Comparison of ENCODE assay signal across 9 cellular contexts in the genomic region with DNA sequence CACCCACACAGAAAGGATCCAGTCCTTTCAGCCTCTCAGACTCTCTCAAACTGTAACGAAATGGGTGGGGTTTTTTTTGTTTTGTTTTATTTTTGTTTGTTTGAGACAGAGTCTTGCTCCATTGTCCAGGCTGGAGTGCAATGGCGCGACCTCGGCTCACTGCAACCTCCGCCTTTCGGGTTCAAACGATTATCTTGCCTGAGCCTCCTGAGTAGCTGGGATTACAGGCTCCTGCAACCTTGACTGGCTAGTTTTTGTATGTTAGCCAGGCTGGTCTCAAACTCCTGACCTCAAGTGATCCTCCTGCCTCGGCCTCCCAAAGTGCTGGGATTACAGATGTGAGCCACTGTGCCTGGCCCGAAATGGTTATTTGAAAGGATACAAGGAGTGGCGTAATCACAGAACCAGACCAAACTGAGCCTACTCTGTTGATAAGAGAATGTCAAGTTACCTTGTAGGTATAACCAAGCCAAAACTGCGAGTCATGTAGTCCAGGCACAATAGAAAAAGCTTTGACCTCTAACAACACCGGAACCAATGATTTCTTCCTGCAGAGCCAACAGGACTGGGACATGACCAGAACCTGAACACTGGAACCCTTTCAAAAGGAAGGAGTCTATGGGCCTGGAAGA.
DNase-seq lines count a peak whose midpoint lies in the region; ATAC-seq, FAIRE-seq and TF ChIP-seq lines count a peak whose summit lies in the region.
"Had no signal": no experiment of that assay in that cellular context is flagged by ENCODE, and none has a peak within 500 bp of the region (broad histone marks: within the 10 kb centered on the region; RNA-seq: fewer than 3 reads in every experiment).

No MANE protein-coding gene starts in this region.

- H3K27ac ChIP-seq in AG04450 (ENCODE audit: low read depth, low read length) (peak overlapping the region; percentile 11), HCT116 (ENCODE audit: low read depth, low read length) (no peak overlapping the region), astrocyte (ENCODE audit: low read depth, low read length) (no peak overlapping the region), mesodermal cell (ENCODE audit: low read depth, low read length, severe bottlenecking) (peak overlapping the region; percentile 91), transverse colon (no peak overlapping the region)
- H3K27ac ChIP-seq: VCaP had no signal

- H3K9me3 ChIP-seq in AG04450 (ENCODE audit: control insufficient read depth, insufficient read depth, low read length), result no peaks in the 10 kb centered on the region
- no peaks in the 10 kb centered on the region for H3K9me3 ChIP-seq in HCT116 (ENCODE audit: control insufficient read depth in 1 of 2, insufficient read depth in 1 of 2, low read depth in 1 of 2, low read length in 2 of 2)
- no peaks in the 10 kb centered on the region for H3K9me3 ChIP-seq in astrocyte (ENCODE audit: insufficient read depth, low read depth, low read length)
- no peaks in the 10 kb centered on the region for H3K9me3 ChIP-seq in mesodermal cell (ENCODE audit: control insufficient read depth, low read length)
- no peaks in the 10 kb centered on the region for H3K9me3 ChIP-seq in transverse colon

- peak overlapping the region; percentile 74 for H2AFZ ChIP-seq in HCT116 (ENCODE audit: low read depth, low read length, poor library complexity, severe bottlenecking)
- no peak overlapping the region for H2AFZ ChIP-seq in astrocyte (ENCODE audit: low read depth, low read length)

- no TSS peak for BruUV-seq in HCT116 (replicated peaks; lab: Mats Ljungman, UMichigan)

- H3K36me3 ChIP-seq in HCT116 (ENCODE audit: control insufficient read depth in 1 of 2, insufficient read depth in 2 of 2, low read length in 2 of 2) (no peaks in the 10 kb centered on the region), astrocyte (ENCODE audit: insufficient read depth, low read length) (no peaks in the 10 kb centered on the region), mesodermal cell (ENCODE audit: control insufficient read depth, insufficient read depth, low read length) (no peaks in the 10 kb centered on the region), transverse colon (no peaks in the 10 kb centered on the region)

- no peak for TF ChIP-seq RAD21 in HCT116 (IDR thresholded peaks at IDR 0.05; ENCODE audit: low read depth)

- H3K4me1 Mint-ChIP-seq in astrocyte (ENCODE audit: low read depth, unreplicated experiment), result peaks cover 8% of the 10 kb centered on the region

- intact Hi-C loops in HCT116 (cut with micrococcal nuclease), result loop anchor here (1.0 to 5.0 kb wide), 2 partner anchors 84 to 101 kb away; no protein-coding TSS in a partner anchor
- intact Hi-C loops in transverse colon (cut with DNase I; ENCODE audit: low total_unique reads), result loop anchor here (5.0 kb wide), 1 partner anchor 99 kb away; a partner anchor contains a TSS

- FAIRE-seq in astrocyte (lab: Jason Lieb, UNC), result no peak

- H3K9ac ChIP-seq in HCT116 (ENCODE audit: low read length) (no peak overlapping the region), astrocyte (ENCODE audit: low read length) (no peak overlapping the region)

- no peak for TF ChIP-seq CTCF in AG04450 (IDR thresholded peaks at IDR 0.05; ENCODE audit: low read depth, low read length)
- no peak for TF ChIP-seq CTCF in HCT116 (IDR thresholded peaks at IDR 0.05 in 2 of 3, conservative IDR thresholded peaks at IDR 0.05 in 1 of 3; ENCODE audit: borderline replicate concordance in 1 of 3, insufficient read depth in 1 of 3, low read depth in 2 of 3, low read length in 2 of 3)
- no peak for TF ChIP-seq CTCF in astrocyte (IDR thresholded peaks at IDR 0.05; ENCODE audit: insufficient read depth, low read depth, low read length)
- TF ChIP-seq CTCF in transverse colon (IDR thresholded peaks at IDR 0.05), result no peak

- peaks cover 0 to 28% of the 10 kb centered on the region in 2 experiments; a peak in 2 of 4 replicates for H3K4me1 ChIP-seq in HCT116 (ENCODE audit: control insufficient read depth in 1 of 2, insufficient read depth in 2 of 2, low read length in 2 of 2)
- H3K4me1 ChIP-seq in astrocyte (ENCODE audit: insufficient read depth, low read length), result peaks cover 17% of the 10 kb centered on the region
- peaks cover 20% of the 10 kb centered on the region for H3K4me1 ChIP-seq in mesodermal cell (ENCODE audit: control insufficient read depth, insufficient read depth, low read length, poor library complexity, severe bottlenecking)
- peaks cover 0 to 16% (median 6%) of the 10 kb centered on the region in 4 donors for H3K4me1 ChIP-seq in transverse colon

- H3K9me2 ChIP-seq in HCT116 (ENCODE audit: insufficient read depth), result no peaks in the 10 kb centered on the region

- H3K27me3 ChIP-seq in AG04450 (ENCODE audit: control insufficient read depth, insufficient read depth, low read length) (peaks cover 40% of the 10 kb centered on the region), HCT116 (ENCODE audit: insufficient read depth, low read length) (no peaks in the 10 kb centered on the region), astrocyte (ENCODE audit: insufficient read depth, low read length) (peaks cover 2% of the 10 kb centered on the region), transverse colon (no peaks in the 10 kb centered on the region)

- no peak for TF ChIP-seq EP300 in transverse colon (IDR thresholded peaks at IDR 0.05; ENCODE audit: low read depth)

- no peak overlapping the region for H3K27ac Mint-ChIP-seq in astrocyte (ENCODE audit: unreplicated experiment)

- H3K79me2 ChIP-seq in HCT116 (ENCODE audit: insufficient read depth, low read length), result no peaks in the 10 kb centered on the region
- H3K79me2 ChIP-seq in astrocyte (ENCODE audit: insufficient read depth, low read length), result no peaks in the 10 kb centered on the region

- DNase-seq in AG04450 (ENCODE audit: low read depth, low spot score), result no peak
- DNase-seq in HCT116 (ENCODE audit: low read depth, low spot score), result no peak
- no peak for DNase-seq in astrocyte (ENCODE audit: low read depth)
- no peak for DNase-seq in transverse colon

- H3K4me2 ChIP-seq in HCT116 (ENCODE audit: low read length) (no peak overlapping the region), astrocyte (ENCODE audit: low read length) (peak overlapping the region; percentile 42)

- ATAC-seq in HCT116, result no peak
- no peak for ATAC-seq in GM21526 (IDR thresholded peaks at IDR 0.05; ENCODE audit: low FRiP score, unreplicated experiment)
- ATAC-seq in GM19328 (IDR thresholded peaks at IDR 0.05; ENCODE audit: unreplicated experiment), result no peak
- ATAC-seq in HG03432 (IDR thresholded peaks at IDR 0.05; ENCODE audit: unreplicated experiment), result no peak

- 98% methylated on average over 10 to 11 of the region's 12 CpGs for WGBS in mesodermal cell (ENCODE audit: insufficient coverage in 2 of 2), 2 experiments
- 81 to 90% methylated on average over 5 to 12 of the region's 12 CpGs for WGBS in transverse colon (ENCODE audit: low coverage in 1 of 2), 2 donors

- H3K4me3 ChIP-seq in AG04450 (ENCODE audit: low read depth, low read length) (no peak overlapping the region), HCT116 (replicated peaks in 1 of 2; ENCODE audit: low read depth in 1 of 2, low read length in 2 of 2) (no peak overlapping the region), astrocyte (ENCODE audit: insufficient read depth, low read depth, low read length) (no peak overlapping the region), mesodermal cell (ENCODE audit: extremely low read depth, insufficient read depth, low read length, poor library complexity, severe bottlenecking) (no peak overlapping the region), transverse colon (no peak overlapping the region)

- no peaks in the 10 kb centered on the region for H4K20me1 ChIP-seq in HCT116 (ENCODE audit: insufficient read depth)
- H4K20me1 ChIP-seq in astrocyte (ENCODE audit: insufficient read depth, low read length), result no peaks in the 10 kb centered on the region

- no peaks in the 10 kb centered on the region for H3K36me3 Mint-ChIP-seq in astrocyte (ENCODE audit: low read depth, unreplicated experiment)

- no peak overlapping the region for H3K4me3 Mint-ChIP-seq in astrocyte (ENCODE audit: unreplicated experiment)

- POLR2A ChIA-PET in AG04450 (lab: Yijun Ruan, JAX) (interaction anchor here (0.6 kb wide), 1 partner anchor 86 kb away, joined by 4 read pairs; no protein-coding TSS in a partner anchor), HCT116 (lab: Charles Lee) (interaction anchor here (1.5 kb wide), 1 partner anchor 101 kb away, joined by 6 read pairs; no protein-coding TSS in a partner anchor)

- CTCF ChIA-PET in AG04450 (lab: Charles Lee), result interaction anchor here (0.9 to 7.3 kb wide), 23 partner anchors 11 to 704 kb away, joined by 3 to 140 read pairs (median 5); a partner anchor contains a TSS
- CTCF ChIA-PET in HCT116 (lab: Charles Lee), result interaction anchor here (0.8 to 8.0 kb wide), 7 partner anchors 20 to 416 kb away, joined by 3 to 140 read pairs (median 5); a partner anchor contains a TSS

- in situ Hi-C loops in transverse colon (cut with MboI; ENCODE audit: low pct_ligation_motif_present in 1 of 4, low pct_unique_long_range_greater_than_20kb in 1 of 4, low sequenced_read_pairs in 3 of 4), result loop anchor here in 3 of 4 donors (5.0 to 10.0 kb wide), 2 partner anchors 99 to 107 kb away; a partner anchor contains a TSS

- TF ChIP-seq POLR2A in HCT116 (IDR thresholded peaks at IDR 0.05; ENCODE audit: borderline replicate concordance, extremely low read depth, insufficient read depth, insufficient read length), result no peak
- TF ChIP-seq POLR2A in transverse colon (IDR thresholded peaks at IDR 0.05), result no peak

- H3K9me3 Mint-ChIP-seq in astrocyte (ENCODE audit: unreplicated experiment), result peaks cover 3% of the 10 kb centered on the region

- peaks cover 10% of the 10 kb centered on the region for H3K27me3 Mint-ChIP-seq in astrocyte (ENCODE audit: low read depth, unreplicated experiment)

- RAD21 ChIA-PET in HCT116 (lab: Charles Lee; ENCODE audit: low non-redundant PET in 1 of 2, low total read pairs in 2 of 2, uncharacterized antibody in 2 of 2, unreplicated experiment in 2 of 2), result interaction anchor here (2.7 to 2.9 kb wide), 2 partner anchors 101 to 102 kb away, joined by 20 to 28 read pairs; no protein-coding TSS in a partner anchor

TF ChIP-seq in HCT116, 20 proteins besides CTCF, POLR2A, EP300 and RAD21:
- TF ChIP-seq SRF (IDR thresholded peaks at IDR 0.05; ENCODE audit: low read depth) (no peak), FOSL1 (IDR thresholded peaks at IDR 0.05; ENCODE audit: low read depth) (no peak), ZFX (IDR thresholded peaks at IDR 0.05) (no peak), EGR1 (IDR thresholded peaks at IDR 0.05; ENCODE audit: low read depth) (no peak), JUND (IDR thresholded peaks at IDR 0.05) (no peak)
- TF ChIP-seq, protein P1, sequence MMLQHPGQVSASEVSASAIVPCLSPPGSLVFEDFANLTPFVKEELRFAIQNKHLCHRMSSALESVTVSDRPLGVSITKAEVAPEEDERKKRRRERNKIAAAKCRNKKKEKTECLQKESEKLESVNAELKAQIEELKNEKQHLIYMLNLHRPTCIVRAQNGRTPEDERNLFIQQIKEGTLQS (IDR thresholded peaks at IDR 0.05), result no peak
- TF ChIP-seq, protein P2, sequence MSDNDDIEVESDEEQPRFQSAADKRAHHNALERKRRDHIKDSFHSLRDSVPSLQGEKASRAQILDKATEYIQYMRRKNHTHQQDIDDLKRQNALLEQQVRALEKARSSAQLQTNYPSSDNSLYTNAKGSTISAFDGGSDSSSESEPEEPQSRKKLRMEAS (IDR thresholded peaks at IDR 0.05), result no peak

Comparison
In these comparisons a context has a peak if more than half of its experiments do, and no peak if none do; other contexts are left out.
1. H3K27ac ChIP-seq: peak in AG04450 (single experiment) and mesodermal cell (single experiment); none in HCT116 (single experiment), astrocyte (single experiment) and transverse colon (0 of 4).